Comparison of ENCODE assay signal across 22 cellular contexts in the genomic region with DNA sequence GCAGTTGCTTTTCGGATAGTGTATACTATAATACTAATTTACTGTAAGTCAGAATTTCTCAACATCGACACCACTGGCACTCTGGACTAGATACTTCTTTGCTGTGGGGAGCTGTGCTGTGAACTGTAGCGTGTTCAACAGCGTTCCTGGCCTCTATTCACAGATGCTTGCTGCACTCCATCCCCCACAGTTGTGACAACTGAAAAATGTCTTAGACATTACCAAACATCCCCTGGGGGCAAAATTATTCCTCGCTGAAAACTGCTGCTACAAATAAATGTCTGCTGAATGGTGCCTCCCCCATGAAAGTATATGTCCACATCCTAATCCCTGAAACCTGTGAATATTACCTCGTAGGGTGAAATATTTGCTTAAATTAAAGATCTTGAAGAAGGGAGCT. TPM values are rescaled to one million over a fixed set of nuclear protein-coding genes. Genes with fewer than 3 reads are reported as not detected.
DNase-seq lines count a peak whose midpoint lies in the region; ATAC-seq, FAIRE-seq and TF ChIP-seq lines count a peak whose summit lies in the region.
"Had no signal": no experiment of that assay in that cellular context is flagged by ENCODE, and none has a peak within 500 bp of the region (broad histone marks: within the 10 kb centered on the region; RNA-seq: fewer than 3 reads in every experiment).

No MANE protein-coding gene starts in this region.

- no peak overlapping the region for H3K27ac Mint-ChIP-seq in CD4-positive, alpha-beta T cell
- H3K27ac Mint-ChIP-seq: GM23338 had no signal

- no peaks in the 10 kb centered on the region for H3K79me2 ChIP-seq in neural cell (replicated peaks; ENCODE audit: insufficient read depth, low read length)

- CTCF ChIA-PET in CD4-positive, alpha-beta T cell (lab: Charles Lee): interaction anchor here (0.8 kb wide), 1 partner anchor 79 kb away, joined by 4 read pairs; no protein-coding TSS in a partner anchor

- H2AFZ ChIP-seq in neural cell (ENCODE audit: low read depth, low read length): no peak overlapping the region
- H2AFZ ChIP-seq: GM23338 had no signal

- H3K4me3 Mint-ChIP-seq in CD4-positive, alpha-beta T cell: no peak overlapping the region
- H3K4me3 Mint-ChIP-seq: GM23338 had no signal

- no peaks in the 10 kb centered on the region for H3K27me3 Mint-ChIP-seq in CD4-positive, alpha-beta T cell

- DNase-seq in GM12892 (ENCODE audit: insufficient read length) (no peak), epidermal melanocyte (ENCODE audit: insufficient read length, low spot score) (peak; percentile 44), NCI-H146 (lab: John Stamatoyannopoulos, UW) (no peak), SKM-1 treated with dmso at 0.1 percent for 144 hours (lab: John Stamatoyannopoulos, UW; ENCODE audit: unreplicated experiment) (no peak)
- DNase-seq in CD4-positive, alpha-beta T cell: no peak
- DNase-seq: Caco-2, HCEC 1CT, NCI-H1105 treated with DMSO at 0.1 percent for 48 hours, NCI-H1694 treated with DMSO at 0.1 percent for 48 hours, NCI-H510A, NCI-H82, OCI-M1, SIG-M5 had no signal

- POLR2A ChIA-PET in CD4-positive, alpha-beta T cell (lab: Charles Lee): no interaction called here

- H3K9me3 ChIP-seq in BLaER1 treated with 17β-estradiol and CSF1 and Interleukin-3, amounts not matched to agents 10 nM and 100 nM (replicated peaks in 1 of 11): 0 out of 22 replicates have a peak, but pooled peaks cover 0 to 6% (median 0%) of the 10 kb centered on the region in 11 experiments
- H3K9me3 ChIP-seq in neural cell (ENCODE audit: low read length): no peaks in the 10 kb centered on the region
- H3K9me3 ChIP-seq in CD4-positive, alpha-beta T cell (ENCODE audit: control insufficient read depth, low read length): no peaks in the 10 kb centered on the region
- H3K9me3 ChIP-seq: Caco-2 had no signal

- TF ChIP-seq EP300 in neural cell (conservative IDR thresholded peaks at IDR 0.05; ENCODE audit: poor library complexity, severe bottlenecking): peak; percentile 58

- H3K4me2 ChIP-seq in BLaER1 treated with 17β-estradiol and CSF1 and Interleukin-3, amounts not matched to agents 10 nM and 100 nM: peak overlapping the region in 9 of 11 experiments; percentile 2 to 72 (median 58); a peak in 17 of 22 replicates
- H3K4me2 ChIP-seq in neural cell (ENCODE audit: low read length): peak overlapping the region; percentile 13
- H3K4me2 ChIP-seq: GM23338 had no signal

- no peaks in the 10 kb centered on the region for H3K27me3 ChIP-seq in BLaER1 treated with 17β-estradiol and CSF1 and Interleukin-3, amounts not matched to agents 10 nM and 100 nM
- H3K27me3 ChIP-seq in neural cell (ENCODE audit: insufficient read depth, low read depth, low read length): no peaks in the 10 kb centered on the region
- no peaks in the 10 kb centered on the region for H3K27me3 ChIP-seq in CD4-positive, alpha-beta T cell (ENCODE audit: control insufficient read depth, insufficient read depth, low read length)

- intact Hi-C loops in CD4-positive, alpha-beta T cell (cut with DNase I, micrococcal nuclease): no loop called here

- no peak for TF ChIP-seq CTCF in neural cell (IDR thresholded peaks at IDR 0.05; ENCODE audit: poor library complexity, severe bottlenecking)
- no peak for TF ChIP-seq CTCF in CD4-positive, alpha-beta T cell (IDR thresholded peaks at IDR 0.05)

- H3K27ac ChIP-seq in BLaER1 treated with 17β-estradiol and CSF1 and Interleukin-3, amounts not matched to agents 10 nM and 100 nM: peak overlapping the region in 4 of 11 experiments; percentile 0 to 60 (median 44); a peak in 3 of 22 replicates
- no peak overlapping the region for H3K27ac ChIP-seq in neural cell (ENCODE audit: low read length)
- no peak overlapping the region for H3K27ac ChIP-seq in CD4-positive, alpha-beta T cell (ENCODE audit: low read depth, low read length)
- H3K27ac ChIP-seq: C4-2B had no signal

- H4K20me1 ChIP-seq in BLaER1 treated with 17β-estradiol and CSF1 and Interleukin-3, amounts not matched to agents 10 nM and 100 nM: no peaks in the 10 kb centered on the region
- H4K20me1 ChIP-seq in neural cell (ENCODE audit: insufficient read depth): no peaks in the 10 kb centered on the region

- no peaks in the 10 kb centered on the region for H3F3A ChIP-seq in neural cell (ENCODE audit: insufficient read depth, low read length, poor library complexity, severe bottlenecking)

- no peaks in the 10 kb centered on the region for H3K9me2 ChIP-seq in neural cell (ENCODE audit: insufficient read depth, low read length)

- no peaks in the 10 kb centered on the region for H3K36me3 ChIP-seq in BLaER1 treated with 17β-estradiol and CSF1 and Interleukin-3, amounts not matched to agents 10 nM and 100 nM
- H3K36me3 ChIP-seq in neural cell (ENCODE audit: insufficient read depth, low read length): no peaks in the 10 kb centered on the region

- no peak for TF ChIP-seq POLR2A in GM12892 (IDR thresholded peaks at IDR 0.05; ENCODE audit: low read depth, low read length)

- no peak for TF ChIP-seq RAD21 in neural cell (conservative IDR thresholded peaks at IDR 0.05)

- peaks cover 5% of the 10 kb centered on the region for H3K4me1 Mint-ChIP-seq in CD4-positive, alpha-beta T cell (ENCODE audit: low read depth)
- H3K4me1 Mint-ChIP-seq: GM23338 had no signal

- H3K36me3 Mint-ChIP-seq in CD4-positive, alpha-beta T cell (ENCODE audit: low read depth): no peaks in the 10 kb centered on the region

- no peak for ATAC-seq in CD4-positive, alpha-beta T cell (ENCODE audit: poor library complexity)
- ATAC-seq in HG03469 (IDR thresholded peaks at IDR 0.05; ENCODE audit: unreplicated experiment): no peak
- ATAC-seq: GM23338, K562 had no signal

- H3K9me3 Mint-ChIP-seq in CD4-positive, alpha-beta T cell: no peaks in the 10 kb centered on the region
- H3K9me3 Mint-ChIP-seq: GM23338 had no signal

- H3K4me3 ChIP-seq in BLaER1 treated with 17β-estradiol and CSF1 and Interleukin-3, amounts not matched to agents 10 nM and 100 nM: no peak overlapping the region
- peak overlapping the region; percentile 28 for H3K4me3 ChIP-seq in neural cell (ENCODE audit: low read length)
- H3K4me3 ChIP-seq: GM23338, K562 had no signal

- FAIRE-seq in GM12892 (lab: Jason Lieb, UNC): peak; percentile 63
- FAIRE-seq: GM12891, GM18507, K562 had no signal

- H3K4me1 ChIP-seq in BLaER1 treated with 17β-estradiol and CSF1 and Interleukin-3, amounts not matched to agents 10 nM and 100 nM: peaks cover 23 to 40% (median 28%) of the 10 kb centered on the region in 10 experiments

- peak overlapping the region in 1 of 11 experiments; percentile 1; a peak in 1 of 22 replicates for H3K9ac ChIP-seq in BLaER1 treated with 17β-estradiol and CSF1 and Interleukin-3, amounts not matched to agents 10 nM and 100 nM
- no peak overlapping the region for H3K9ac ChIP-seq in neural cell (ENCODE audit: low read length)

TF ChIP-seq in neural cell, 6 proteins besides CTCF, POLR2A, EP300 and RAD21:
- TF ChIP-seq POLR2AphosphoS5 (IDR thresholded peaks at IDR 0.05) (peak; percentile 88), EZH2 (IDR thresholded peaks at IDR 0.05; ENCODE audit: borderline replicate concordance, insufficient read depth, low read length, poor library complexity, severe bottlenecking) (no peak)

RNA-seq across cellular contexts. Expression of gene SLC15A3, which starts 7.5 kb away (rescaled TPM):
- 62.6 TPM for polyA plus RNA-seq in GM12892 (2012; ENCODE audit: missing spikeins)
- polyA plus RNA-seq in neural cell: not detected in 2 replicates
- polyA minus RNA-seq in neural cell: not detected in 2 replicates
- 10 to 100 TPM; 10.5 to 11.9 TPM for total RNA-seq in CD4-positive, alpha-beta T cell
- total RNA-seq: A673 had no signal

RNA-seq across cellular contexts. Expression of gene CD6, which starts 12.0 kb away (rescaled TPM):
- polyA plus RNA-seq in GM12892 (2012; ENCODE audit: missing spikeins): 2.9 TPM
- polyA plus RNA-seq in neural cell: not detected in 2 replicates
- not detected in 2 replicates for polyA minus RNA-seq in neural cell
- 100 to 1,000 TPM; 814 to 827 TPM for total RNA-seq in CD4-positive, alpha-beta T cell
- total RNA-seq: A673 had no signal
- polyA plus RNA-seq: GM23338, K562 had no signal

RNA-seq across cellular contexts. Expression of gene TMEM132A, which starts 35.2 kb away (rescaled TPM):
- polyA plus RNA-seq in GM12892 (2012; ENCODE audit: missing spikeins): 4.3 TPM
- polyA plus RNA-seq in neural cell: 215 and 280 TPM in 2 replicates
- polyA minus RNA-seq in neural cell: 233 and 274 TPM in 2 replicates
- not detected for total RNA-seq in CD4-positive, alpha-beta T cell

RNA-seq across cellular contexts. Expression of gene TMEM109, which starts 45.5 kb away (rescaled TPM):
- polyA plus RNA-seq in GM12892 (2012; ENCODE audit: missing spikeins): 49.8 TPM
- 1.8 and 4.6 TPM in 2 replicates for polyA plus RNA-seq in neural cell
- polyA minus RNA-seq in neural cell: 7.6 and 7.8 TPM in 2 replicates
- 10 to 100 TPM; 27.8 to 32.9 TPM for total RNA-seq in CD4-positive, alpha-beta T cell

RNA-seq across cellular contexts. Expression of gene PRPF19, which starts 53.1 kb away (rescaled TPM):
- polyA plus RNA-seq in GM12892 (2012; ENCODE audit: missing spikeins): 103 TPM
- polyA plus RNA-seq in neural cell: 71.3 and 99.4 TPM in 2 replicates
- 64.0 and 65.2 TPM in 2 replicates for polyA minus RNA-seq in neural cell
- total RNA-seq in CD4-positive, alpha-beta T cell: 10 to 100 TPM; 63.2 to 67.3 TPM
